In the genomic region with DNA sequence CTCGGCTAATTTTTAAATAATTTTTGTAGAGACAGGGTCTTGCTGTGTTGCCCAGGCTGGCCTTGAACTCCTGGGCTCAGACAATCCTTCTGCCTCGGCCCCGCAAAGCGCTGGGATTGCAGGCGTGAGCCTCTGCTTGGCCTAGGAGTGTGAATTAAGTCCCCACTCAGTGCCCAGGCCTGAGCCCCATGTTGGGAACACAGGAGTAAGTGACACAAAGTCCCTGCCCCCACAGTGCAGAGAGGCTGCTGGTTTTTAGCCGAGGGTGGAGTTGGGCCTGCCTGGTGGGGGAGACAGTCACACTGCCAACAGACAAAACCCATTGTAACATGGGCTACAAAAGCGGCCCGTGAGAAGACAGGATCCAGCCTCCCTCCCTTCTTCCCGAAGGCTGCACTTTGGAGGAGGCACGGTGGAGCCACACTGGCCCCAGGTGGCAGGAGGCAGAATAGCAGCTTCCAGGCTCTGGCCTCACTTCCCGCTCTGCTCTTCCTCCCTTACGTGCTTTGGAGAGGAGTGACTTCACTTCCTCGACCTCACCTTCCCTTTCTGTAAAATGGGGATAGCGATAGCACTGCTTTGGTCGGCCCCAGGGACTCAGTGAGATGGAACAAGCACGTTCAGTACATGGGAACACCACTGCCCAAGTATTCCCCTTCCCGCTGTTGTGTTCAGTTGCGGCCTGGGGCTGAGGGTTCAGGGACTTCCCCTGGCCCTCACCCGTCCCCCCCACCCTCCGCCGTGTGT, we compare ENCODE assay signal across 8 cellular contexts. TPM values are rescaled to one million over a fixed set of nuclear protein-coding genes. Genes with fewer than 3 reads are reported as not detected.
DNase-seq lines count a peak whose midpoint lies in the region; ATAC-seq, FAIRE-seq and TF ChIP-seq lines count a peak whose summit lies in the region.

No MANE protein-coding gene starts in this region.

- peak; percentile 84 for FAIRE-seq in GM12878 (lab: Jason Lieb, UNC)

- H3K36me3 ChIP-seq in GM12878 (ENCODE audit: control insufficient read depth in 2 of 2, insufficient read depth in 2 of 2, low read length in 1 of 2) (peaks cover 0 to 2% of the 10 kb centered on the region in 2 experiments; a peak in 3 of 4 replicates), hepatocyte (replicated peaks; ENCODE audit: insufficient read depth, low read depth) (no peaks in the 10 kb centered on the region), rectal smooth muscle tissue (ENCODE audit: control insufficient read depth, insufficient read depth, low read length) (peaks cover 22% of the 10 kb centered on the region)

- TF ChIP-seq RAD21 in GM12878 (IDR thresholded peaks at IDR 0.05; ENCODE audit: insufficient read depth, low read depth, low read length): peak; percentile 98

- H3K9me3 ChIP-seq in GM12878 (replicated peaks; ENCODE audit: control insufficient read depth, insufficient read depth, low read length) (no peaks in the 10 kb centered on the region), hepatocyte (ENCODE audit: low read depth) (no peaks in the 10 kb centered on the region)

- RAD21 ChIA-PET in GM12878 (lab: Charles Lee; ENCODE audit: unreplicated experiment): interaction anchor here (0.6 to 1.7 kb wide), 3 partner anchors 9 to 265 kb away, joined by 3 to 13 read pairs (median 3); no protein-coding TSS in a partner anchor

- SMC1A ChIA-PET in GM12878 (lab: Charles Lee; ENCODE audit: uncharacterized antibody, unreplicated experiment): interaction anchor here (0.9 to 1.7 kb wide), 3 partner anchors 259 to 269 kb away, joined by 3 to 8 read pairs (median 3); no protein-coding TSS in a partner anchor

- H3K27me3 ChIP-seq in GM12878 (replicated peaks in 1 of 2; ENCODE audit: control insufficient read depth in 2 of 2, insufficient read depth in 2 of 2, low read length in 1 of 2) (no peaks in the 10 kb centered on the region), hepatocyte (no peaks in the 10 kb centered on the region), rectal smooth muscle tissue (ENCODE audit: control insufficient read depth, insufficient read depth, low read length) (no peaks in the 10 kb centered on the region)

- in situ Hi-C loops in GM12878 (cut with MboI): loop anchor here (5.0 kb wide), 1 partner anchor 401 kb away; no protein-coding TSS in a partner anchor

- H3K4me2 ChIP-seq in GM12878 (ENCODE audit: control insufficient read depth, insufficient read depth) (no peak overlapping the region), hepatocyte (no peak overlapping the region)

- no peak for TF ChIP-seq EP300 in GM12878 (IDR thresholded peaks at IDR 0.05; ENCODE audit: borderline replicate concordance in 1 of 2, control insufficient read depth in 1 of 2, low read depth in 2 of 2, low read length in 2 of 2)

- DNase-seq in GM12864 (ENCODE audit: low read depth): peak; percentile 34
- peak; percentile 34 for DNase-seq in NCI-H128 (lab: John Stamatoyannopoulos, UW; ENCODE audit: unreplicated experiment)
- DNase-seq in T-helper 2 cell: peak in 4 of 5 experiments; percentile 9 to 61 (median 30)
- DNase-seq in GM12878 (ENCODE audit: low read depth, low spot score): peak; percentile 20
- DNase-seq in hepatocyte (ENCODE audit: low spot score): peak; percentile 90

- no peaks in the 10 kb centered on the region for H3K4me1 ChIP-seq in GM12878 (ENCODE audit: control insufficient read depth, insufficient read depth, low read length)
- H3K4me1 ChIP-seq in hepatocyte (ENCODE audit: insufficient read depth): no peaks in the 10 kb centered on the region
- peaks cover 3% of the 10 kb centered on the region for H3K4me1 ChIP-seq in rectal smooth muscle tissue (ENCODE audit: control insufficient read depth, insufficient read depth, low read length)

- TF ChIP-seq CTCF in GM12864 (IDR thresholded peaks at IDR 0.05; ENCODE audit: low read depth, low read length, missing control alignments): peak; percentile 100
- peak; percentile 97 to 100 (median 99) for TF ChIP-seq CTCF in GM12878 (IDR thresholded peaks at IDR 0.05 in 2 of 3, conservative IDR thresholded peaks at IDR 0.05 in 1 of 3; ENCODE audit: control insufficient read depth in 2 of 3, extremely low read depth in 1 of 3, insufficient read depth in 1 of 3, low read depth in 3 of 3, low read length in 3 of 3)
- TF ChIP-seq CTCF in hepatocyte (IDR thresholded peaks at IDR 0.05; ENCODE audit: poor library complexity): peak; percentile 92

- H2AFZ ChIP-seq in GM12878 (ENCODE audit: control insufficient read depth, low read depth, low read length): no peak overlapping the region
- no peak overlapping the region for H2AFZ ChIP-seq in hepatocyte

- CTCF ChIA-PET in GM12878 (lab: Yijun Ruan, JAX): interaction anchor here (0.7 to 6.4 kb wide), 10 partner anchors 9 to 263 kb away, joined by 3 to 70 read pairs (median 4); partner anchors contain the start of gene KPTN

- no peaks in the 10 kb centered on the region for H4K20me1 ChIP-seq in GM12878 (ENCODE audit: control insufficient read depth, insufficient read depth)
- H4K20me1 ChIP-seq in hepatocyte (ENCODE audit: insufficient read depth, poor library complexity, severe bottlenecking): no peaks in the 10 kb centered on the region

- H3K4me3 ChIP-seq in GM12864 (ENCODE audit: low read depth, low read length): no peak overlapping the region
- H3K4me3 ChIP-seq in GM12878: no peak overlapping the region
- no peak overlapping the region for H3K4me3 ChIP-seq in hepatocyte
- H3K4me3 ChIP-seq in rectal smooth muscle tissue (ENCODE audit: low read length): no peak overlapping the region

- BruUV-seq in GM12878 (replicated peaks; lab: Mats Ljungman, UMichigan): no TSS peak

- POLR2A ChIA-PET in GM12878 (lab: Charles Lee): no interaction called here

- H3K79me2 ChIP-seq in GM12878 (ENCODE audit: control insufficient read depth, insufficient read depth, low read length): no peaks in the 10 kb centered on the region
- H3K79me2 ChIP-seq in hepatocyte: no peaks in the 10 kb centered on the region

- WGBS in GM12878 (ENCODE audit: insufficient coverage, insufficient replicate concordance, low lambda C conversion rate, missing lambda C conversion rate): 39% methylated on average over 16 of the region's 21 CpGs
- WGBS in hepatocyte (ENCODE audit: low lambda C conversion rate, missing lambda C conversion rate): 53% methylated on average over 20 of the region's 21 CpGs

- intact Hi-C loops in GM12878 (cut with micrococcal nuclease; ENCODE audit: unreplicated experiment): loop anchor here (1.0 kb wide), 1 partner anchor 262 kb away; no protein-coding TSS in a partner anchor

- H3K9ac ChIP-seq in GM12878 (ENCODE audit: control insufficient read depth, insufficient read depth, low read length): no peak overlapping the region
- no peak overlapping the region for H3K9ac ChIP-seq in rectal smooth muscle tissue (ENCODE audit: low read length)

- peak; percentile 83 for ATAC-seq in GM12878
- ATAC-seq in HG02870 (IDR thresholded peaks at IDR 0.05; ENCODE audit: unreplicated experiment): no peak
- no peak for ATAC-seq in HG03460 (IDR thresholded peaks at IDR 0.05; ENCODE audit: unreplicated experiment)

- H3K9me2 ChIP-seq in hepatocyte (replicated peaks; ENCODE audit: insufficient read depth): no peaks in the 10 kb centered on the region

- TF ChIP-seq POLR2A in GM12878 (IDR thresholded peaks at IDR 0.05; ENCODE audit: low read depth, low read length): no peak

- no peak overlapping the region for H3K27ac ChIP-seq in GM12878 (ENCODE audit: control insufficient read depth, insufficient read depth)
- peak overlapping the region; percentile 25 for H3K27ac ChIP-seq in hepatocyte
- H3K27ac ChIP-seq in rectal smooth muscle tissue (ENCODE audit: low read depth, low read length): peak overlapping the region; percentile 35

TF ChIP-seq in GM12878, 131 proteins besides CTCF, POLR2A, EP300 and RAD21 (continues in another document):
- no peak for TF ChIP-seq EZH2 (IDR thresholded peaks at IDR 0.05; ENCODE audit: borderline replicate concordance, control insufficient read depth, low read depth, low read length)
- TF ChIP-seq RFX5 (IDR thresholded peaks at IDR 0.05; ENCODE audit: low read depth, low read length): peak; percentile 24; the same call in 1 of the 2 replicates

RNA-seq across cellular contexts. Expression of gene EHD2, which starts 15.2 kb away (rescaled TPM):
- total RNA-seq in GM12878 (2013; cell fraction: nucleolus; rRNA removed): not detected in 2 replicates
- total RNA-seq in GM12878 (2014; rRNA removed) (not detected in 2 replicates), GM12878 (2014; rRNA removed; fragmentation: Illumina TruSeq; extraction: Trizol) (not detected in 2 replicates), GM12878 (2021) (0.23 and 0.27 TPM in 2 replicates), hepatocyte (17.8 and 20.8 TPM in 2 replicates)
- polyA plus RNA-seq in GM12878 (2011; ENCODE audit: low read depth): not detected
- polyA plus RNA-seq in GM12878 (2011; rRNA removed) (not detected in 2 replicates), GM12878 (2014; fragmentation: Illumina TruSeq; extraction: Trizol) (not detected in 2 replicates), GM12878 (2014; fragmentation: Nextera tagmentation; extraction: Ambion mirVana) (not detected), GM12878 (2014; rRNA removed) (not detected in 2 replicates), GM12878 (2016; fragmentation: Nextera tagmentation; extraction: Ambion mirVana) (under 1 TPM; 0.12 to 0.24 TPM), hepatocyte (104 and 120 TPM in 2 replicates)
- not detected in 2 replicates for polyA plus RNA-seq in GM12878 (2011; cell fraction: cytosol; rRNA removed)
- not detected in 2 replicates for polyA plus RNA-seq in GM12878 (2011; cell fraction: nucleus; rRNA removed)
- polyA plus RNA-seq in GM12878 (2012): not detected in 2 replicates
- polyA minus RNA-seq in GM12878 (2011; rRNA and poly(A)+ RNA removed): 0.15 TPM in 1 of 2 replicates, not detected in the other
- not detected in 2 replicates for polyA minus RNA-seq in GM12878 (2011; cell fraction: cytosol; rRNA and poly(A)+ RNA removed)
- not detected in 2 replicates for polyA minus RNA-seq in GM12878 (2011; cell fraction: nucleus; rRNA and poly(A)+ RNA removed)

RNA-seq across cellular contexts. Expression of gene NOP53, which starts 47.3 kb away (rescaled TPM):
- total RNA-seq in GM12878 (2013; cell fraction: nucleolus; rRNA removed): 36.5 and 43.0 TPM in 2 replicates
- 254 and 317 TPM in 2 replicates for total RNA-seq in GM12878 (2014; rRNA removed)
- 180 and 186 TPM in 2 replicates for total RNA-seq in GM12878 (2014; rRNA removed; fragmentation: Illumina TruSeq; extraction: Trizol)
- 336 and 356 TPM in 2 replicates for total RNA-seq in GM12878 (2021)
- 311 TPM for polyA plus RNA-seq in GM12878 (2011; ENCODE audit: low read depth)
- 198 and 222 TPM in 2 replicates for polyA plus RNA-seq in GM12878 (2011; rRNA removed)
- polyA plus RNA-seq in GM12878 (2011; cell fraction: cytosol; rRNA removed): 205 and 251 TPM in 2 replicates
- polyA plus RNA-seq in GM12878 (2011; cell fraction: nucleus; rRNA removed): 117 and 146 TPM in 2 replicates
- 464 and 758 TPM in 2 replicates for polyA plus RNA-seq in GM12878 (2012)
- polyA plus RNA-seq in GM12878 (2014; fragmentation: Illumina TruSeq; extraction: Trizol): 69.0 and 148 TPM in 2 replicates
- polyA plus RNA-seq in GM12878 (2014; fragmentation: Nextera tagmentation; extraction: Ambion mirVana): 10 to 100 TPM in 1 of 2 experiments, 1 to 10 TPM in 1; 6.0 to 32.3 TPM
- 386 and 428 TPM in 2 replicates for polyA plus RNA-seq in GM12878 (2014; rRNA removed)
- polyA plus RNA-seq in GM12878 (2016; fragmentation: Nextera tagmentation; extraction: Ambion mirVana): 10 to 100 TPM; 71.4 to 94.2 TPM
- polyA minus RNA-seq in GM12878 (2011; rRNA and poly(A)+ RNA removed): 57.8 and 115 TPM in 2 replicates
- polyA minus RNA-seq in GM12878 (2011; cell fraction: cytosol; rRNA and poly(A)+ RNA removed): 79.2 and 82.4 TPM in 2 replicates
- 28.7 and 44.8 TPM in 2 replicates for polyA minus RNA-seq in GM12878 (2011; cell fraction: nucleus; rRNA and poly(A)+ RNA removed)
- 93.3 and 139 TPM in 2 replicates for total RNA-seq in hepatocyte
- 91.5 and 96.7 TPM in 2 replicates for polyA plus RNA-seq in hepatocyte

Comparison
In these comparisons a context has a peak if more than half of its experiments do, and no peak if none do; other contexts are left out.
1. DNase-seq: peak in every context shown above with its lines; median percentile 90 in hepatocyte; 34 in GM12864; 34 in NCI-H128; 30 in T-helper 2 cell; 20 in GM12878.
2. RNA of gene EHD2, which starts 15.2 kb away (total RNA-seq): 17.8 to 20.8 TPM in hepatocyte; 0.23 to 0.27 TPM in GM12878; every median in the first group is over 10 times any median in the second.
3. Peak in every context shown above with its lines, with median percentiles within 50 percentile points of each other: CTCF ChIP-seq.